8 cellular contexts compared by ENCODE assay signal in the genomic region with DNA sequence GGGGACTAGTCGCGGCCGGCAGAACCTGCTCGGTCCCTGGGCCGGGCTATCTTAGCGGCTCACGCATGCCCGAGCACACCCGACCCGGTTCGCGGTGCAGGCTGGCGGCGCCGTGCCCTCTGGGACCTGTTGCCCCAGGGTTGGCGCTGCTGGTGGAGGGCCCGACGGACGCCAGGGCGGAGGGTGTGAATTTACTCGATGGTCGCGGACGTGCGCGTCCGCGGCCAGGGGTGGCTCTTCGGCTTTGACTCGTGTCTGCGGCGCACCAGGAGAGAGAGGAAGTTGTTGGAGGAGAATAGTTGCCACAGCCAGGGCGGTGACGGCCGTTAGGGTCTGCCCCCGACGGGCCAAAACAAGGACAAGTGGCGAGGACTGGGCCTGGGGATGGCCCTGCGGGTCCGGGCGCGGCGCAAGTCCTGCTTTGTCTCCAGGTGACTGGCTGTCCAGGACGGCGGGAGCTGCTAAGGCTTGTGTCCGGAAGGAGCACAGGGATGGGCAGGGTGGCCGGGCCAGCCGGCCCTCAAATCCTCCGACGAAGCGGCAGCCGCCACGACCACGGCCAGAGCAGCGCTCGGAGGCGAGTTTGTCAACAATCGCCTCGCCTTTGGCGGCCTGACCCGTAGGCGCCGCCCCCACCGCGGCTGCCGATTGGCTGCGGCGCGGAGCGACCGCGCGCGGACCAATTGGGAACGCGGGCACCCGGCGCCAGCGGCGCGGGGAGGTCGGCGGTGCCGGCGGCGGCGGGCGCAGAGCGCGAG. TPM values are rescaled to one million over a fixed set of nuclear protein-coding genes. Genes with fewer than 3 reads are reported as not detected.
DNase-seq lines count a peak whose midpoint lies in the region; ATAC-seq and TF ChIP-seq lines count a peak whose summit lies in the region.

No MANE protein-coding gene starts in this region.

- intact Hi-C loops in activated T-helper 2 cell treated with anti-CD3 and anti-CD28 coated beads, Interferon-gamma antibody, Interleukin-2, Interleukin-4, amounts not matched to agents 10 μg/mL and 5 μg/mL and 100 μg/mL, durations not matched to agents 14 hours and 24 hours and 36 hours (cut with micrococcal nuclease): no loop called here

- H3K27ac Mint-ChIP-seq in activated T-helper 2 cell treated with anti-CD3 and anti-CD28 coated beads, Interferon-gamma antibody, Interleukin-2, Interleukin-4, amounts not matched to agents 10 μg/mL and 5 μg/mL and 100 μg/mL, durations not matched to agents 14 hours and 24 hours and 36 hours: peak overlapping the region; percentile 86
- H3K27ac Mint-ChIP-seq in naive thymus-derived CD8-positive, alpha-beta T cell: peak overlapping the region; percentile 31 to 95 (median 90)

- no peak for TF ChIP-seq RAD21 in Ishikawa (IDR thresholded peaks at IDR 0.05; ENCODE audit: low read depth)

- POLR2A ChIA-PET in naive thymus-derived CD8-positive, alpha-beta T cell (lab: Charles Lee): interaction anchor here (2.1 to 2.9 kb wide), 3 partner anchors 36 to 270 kb away, joined by 8 to 18 read pairs (median 9); no protein-coding TSS in a partner anchor

- peak overlapping the region; percentile 89 for H3K4me3 Mint-ChIP-seq in activated T-helper 2 cell treated with anti-CD3 and anti-CD28 coated beads, Interferon-gamma antibody, Interleukin-2, Interleukin-4, amounts not matched to agents 10 μg/mL and 5 μg/mL and 100 μg/mL, durations not matched to agents 14 hours and 24 hours and 36 hours (ENCODE audit: low read depth)
- H3K4me3 Mint-ChIP-seq in naive thymus-derived CD8-positive, alpha-beta T cell: peak overlapping the region; percentile 91 to 97 (median 94)

- H3K4me1 Mint-ChIP-seq in activated T-helper 2 cell treated with anti-CD3 and anti-CD28 coated beads, Interferon-gamma antibody, Interleukin-2, Interleukin-4, amounts not matched to agents 10 μg/mL and 5 μg/mL and 100 μg/mL, durations not matched to agents 14 hours and 24 hours and 36 hours (ENCODE audit: low read depth): peaks cover 40% of the 10 kb centered on the region
- H3K4me1 Mint-ChIP-seq in naive thymus-derived CD8-positive, alpha-beta T cell: peaks cover 26 to 71% (median 63%) of the 10 kb centered on the region in 4 donors

- no peaks in the 10 kb centered on the region for H3K9me3 Mint-ChIP-seq in activated T-helper 2 cell treated with anti-CD3 and anti-CD28 coated beads, Interferon-gamma antibody, Interleukin-2, Interleukin-4, amounts not matched to agents 10 μg/mL and 5 μg/mL and 100 μg/mL, durations not matched to agents 14 hours and 24 hours and 36 hours
- H3K9me3 Mint-ChIP-seq in naive thymus-derived CD8-positive, alpha-beta T cell: no peaks in the 10 kb centered on the region

- peaks cover 21% of the 10 kb centered on the region for H3K27me3 Mint-ChIP-seq in activated T-helper 2 cell treated with anti-CD3 and anti-CD28 coated beads, Interferon-gamma antibody, Interleukin-2, Interleukin-4, amounts not matched to agents 10 μg/mL and 5 μg/mL and 100 μg/mL, durations not matched to agents 14 hours and 24 hours and 36 hours (ENCODE audit: low read depth)
- peaks cover 3 to 27% (median 15%) of the 10 kb centered on the region in 5 donors for H3K27me3 Mint-ChIP-seq in naive thymus-derived CD8-positive, alpha-beta T cell

- H3K36me3 Mint-ChIP-seq in activated T-helper 2 cell treated with anti-CD3 and anti-CD28 coated beads, Interferon-gamma antibody, Interleukin-2, Interleukin-4, amounts not matched to agents 10 μg/mL and 5 μg/mL and 100 μg/mL, durations not matched to agents 14 hours and 24 hours and 36 hours (ENCODE audit: low read depth): peaks cover 67% of the 10 kb centered on the region
- peaks cover 0 to 30% (median 5%) of the 10 kb centered on the region in 3 donors for H3K36me3 Mint-ChIP-seq in naive thymus-derived CD8-positive, alpha-beta T cell

- ATAC-seq in GM21619 (IDR thresholded peaks at IDR 0.05; ENCODE audit: unreplicated experiment): peak; percentile 44
- peak; percentile 57 to 59 for ATAC-seq in naive thymus-derived CD8-positive, alpha-beta T cell
- peak; percentile 53 for ATAC-seq in stimulated activated naive CD8-positive, alpha-beta T cell treated with anti-CD3 and anti-CD28 coated beads, Interleukin-15, Interleukin-2, amounts not matched to agents 100 U/mL and 50 U/mL, for 24 hours

- DNase-seq in DMS153 treated with DMSO at 0.1 percent for 48 hours (lab: John Stamatoyannopoulos, UW; ENCODE audit: unreplicated experiment) (peak; percentile 76), RKO (ENCODE audit: low spot score) (peak; percentile 87), fibroblast of peridontal ligament (ENCODE audit: extremely low read depth) (peak; percentile 77)
- DNase-seq in activated T-helper 2 cell treated with anti-CD3 and anti-CD28 coated beads, Interferon-gamma antibody, Interleukin-2, Interleukin-4, amounts not matched to agents 10 μg/mL and 5 μg/mL and 100 μg/mL, durations not matched to agents 14 hours and 24 hours and 36 hours (ENCODE audit: low spot score): peak; percentile 80
- peak; percentile 63 to 81 (median 76) for DNase-seq in naive thymus-derived CD8-positive, alpha-beta T cell
- peak; percentile 84 for DNase-seq in stimulated activated naive CD8-positive, alpha-beta T cell treated with anti-CD3 and anti-CD28 coated beads, Interleukin-15, Interleukin-2, amounts not matched to agents 100 U/mL and 50 U/mL, for 24 hours

- no peak for TF ChIP-seq EP300 in Ishikawa (IDR thresholded peaks at IDR 0.05; ENCODE audit: borderline replicate concordance)

TF ChIP-seq in Ishikawa, 13 proteins besides CTCF, POLR2A, EP300 and RAD21:
- TF ChIP-seq ZBTB7A (IDR thresholded peaks at IDR 0.05; ENCODE audit: low read depth) (0 out of 2 replicates have a peak, but pooled peaks have one; percentile 17), MAX (IDR thresholded peaks at IDR 0.05) (peak; percentile 86; the same call in 1 of the 2 replicates), YY1 (IDR thresholded peaks at IDR 0.05; ENCODE audit: low read depth) (no peak), CEBPB (IDR thresholded peaks at IDR 0.05) (no peak), USF1 (IDR thresholded peaks at IDR 0.05) (no peak)
TF ChIP-seq in Ishikawa: peak in this region for 2.

RNA-seq across cellular contexts. Expression of gene BCL2L11, which starts 1.3 kb away (rescaled TPM):
- total RNA-seq in activated T-helper 2 cell treated with anti-CD3 and anti-CD28 coated beads, Interferon-gamma antibody, Interleukin-2, Interleukin-4, amounts not matched to agents 10 μg/mL and 5 μg/mL and 100 μg/mL, durations not matched to agents 14 hours and 24 hours and 36 hours: 214 and 225 TPM in 2 replicates
- 10 to 100 TPM; 36.0 to 39.8 TPM for total RNA-seq in naive thymus-derived CD8-positive, alpha-beta T cell
- polyA plus RNA-seq in naive thymus-derived CD8-positive, alpha-beta T cell: 10 to 100 TPM in 2 of 3 donors, 1 to 10 TPM in 1; 8.7 to 16.2 (median 10.4) TPM

Comparison
In these comparisons a context has a peak if more than half of its experiments do, and no peak if none do; other contexts are left out.
1. Peak in every context shown above with its lines: DNase-seq and ATAC-seq.